In the genomic region with DNA sequence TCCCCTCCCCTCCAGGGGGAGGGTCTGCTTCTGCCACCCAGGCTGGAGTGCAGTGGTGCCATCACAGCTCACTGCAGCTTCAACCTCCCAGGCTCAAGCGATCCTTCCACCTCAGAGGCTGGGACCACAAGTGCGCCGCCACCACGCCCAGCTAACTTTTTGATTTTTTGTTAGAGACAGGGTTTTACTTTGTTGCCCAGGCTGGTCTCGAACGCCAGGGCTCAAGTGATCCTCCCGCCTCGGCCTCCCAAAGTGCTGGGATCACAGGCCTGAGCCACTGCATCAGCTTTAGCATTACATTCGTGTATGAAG, we compare ENCODE assay signal across 10 cellular contexts. TPM values are rescaled to one million over a fixed set of nuclear protein-coding genes. Genes with fewer than 3 reads are reported as not detected.
A peak's percentile ranks its signal among the peaks of the same experiment; 100 is the strongest.
DNase-seq lines count a peak whose midpoint lies in the region; ATAC-seq and TF ChIP-seq lines count a peak whose summit lies in the region.
"Not testable (repeated sequence)": the region's sequence is repeated elsewhere in the genome, so short reads cannot be mapped to it uniquely, and the experiment has no call there.
"Had no signal": no experiment of that assay in that cellular context is flagged by ENCODE, and none has a peak within 500 bp of the region (broad histone marks: within the 10 kb centered on the region; RNA-seq: fewer than 3 reads in every experiment).

No MANE protein-coding gene starts in this region.

- TF ChIP-seq CTCF in CD4-positive, alpha-beta T cell (IDR thresholded peaks at IDR 0.05); MM.1S (IDR thresholded peaks at IDR 0.05; ENCODE audit: low read length); WERI-Rb-1 (IDR thresholded peaks at IDR 0.05; ENCODE audit: low read depth, low read length); esophagus muscularis mucosa (IDR thresholded peaks at IDR 0.05); thoracic aorta (IDR thresholded peaks at IDR 0.05): not testable (repeated sequence)

- not testable (repeated sequence) for H3K36me3 ChIP-seq in MM.1S (replicated peaks; ENCODE audit: insufficient read depth, low read length); WERI-Rb-1; esophagus muscularis mucosa; thoracic aorta

- not testable (repeated sequence) for TF ChIP-seq EP300 in esophagus muscularis mucosa (IDR thresholded peaks at IDR 0.05)

- POLR2A ChIA-PET in CD4-positive, alpha-beta T cell (lab: Charles Lee): interaction anchor here (0.7 to 3.1 kb wide), 5 partner anchors 10 to 518 kb away, joined by 3 to 11 read pairs (median 6); no protein-coding TSS in a partner anchor

- H3F3A ChIP-seq in MM.1S (ENCODE audit: insufficient read depth, low read length): not testable (repeated sequence)

- H3K4me2 ChIP-seq in MM.1S (ENCODE audit: low read depth, low read length): not testable (repeated sequence)

- peak overlapping the region; percentile 83 for H3K27ac Mint-ChIP-seq in CD4-positive, alpha-beta T cell
- peak overlapping the region; percentile 46 for H3K27ac Mint-ChIP-seq in activated naive CD8-positive, alpha-beta T cell treated with anti-CD3 and anti-CD28 coated beads, Interleukin-2, amount 50 U/mL, for 24 hours
- peak overlapping the region; percentile 74 for H3K27ac Mint-ChIP-seq in memory B cell

- H3K4me1 ChIP-seq in MM.1S (ENCODE audit: low read length): not testable (repeated sequence)
- H3K4me1 ChIP-seq in esophagus muscularis mucosa (peaks cover 23 to 57% (median 45%) of the 10 kb centered on the region in 4 donors), thoracic aorta (ENCODE audit: control insufficient read depth in 1 of 2, low read depth in 2 of 2) (peaks cover 12 to 24% of the 10 kb centered on the region in 2 donors)

- not testable (repeated sequence) for H3K9ac ChIP-seq in MM.1S (ENCODE audit: low read length)

- H3K27me3 ChIP-seq in CD4-positive, alpha-beta T cell (ENCODE audit: control insufficient read depth, insufficient read depth, low read length); MM.1S (replicated peaks; ENCODE audit: insufficient read depth, low read length); WERI-Rb-1 (ENCODE audit: insufficient read depth, low read depth, severe bottlenecking); esophagus muscularis mucosa; thoracic aorta (replicated peaks; ENCODE audit: insufficient read depth): not testable (repeated sequence)

- not testable (repeated sequence) for H3K9me3 ChIP-seq in CD4-positive, alpha-beta T cell (ENCODE audit: control insufficient read depth, low read length); MM.1S (replicated peaks; ENCODE audit: insufficient read depth, low read length); WERI-Rb-1 (ENCODE audit: severe bottlenecking); esophagus muscularis mucosa; thoracic aorta

- not testable (repeated sequence) for H3K27ac ChIP-seq in CD4-positive, alpha-beta T cell (ENCODE audit: low read depth, low read length); MM.1S (ENCODE audit: low read length)
- H3K27ac ChIP-seq in WERI-Rb-1 (peak overlapping the region; percentile 54), esophagus muscularis mucosa (replicated peaks in 1 of 4) (peak overlapping the region; percentile 89 to 95 (median 93)), thoracic aorta (peak overlapping the region; percentile 43 to 78)

- 0 out of 2 replicates have a peak overlapping the region, but pooled peaks have one; percentile 8 for H2AFZ ChIP-seq in MM.1S (ENCODE audit: low read length)

- not testable (repeated sequence) for ATAC-seq in CD4-positive, alpha-beta T cell (ENCODE audit: poor library complexity); activated naive CD8-positive, alpha-beta T cell treated with anti-CD3 and anti-CD28 coated beads, Interleukin-2, amount 50 U/mL, for 24 hours; memory B cell (ENCODE audit: low read depth); thoracic aorta (ENCODE audit: insufficient number of reproducible peaks, low FRiP score, low read depth)

- intact Hi-C loops in CD4-positive, alpha-beta T cell (cut with DNase I, micrococcal nuclease): loop anchor here (5.0 to 10.0 kb wide), 3 partner anchors 222 to 608 kb away; partner anchors contain the start of gene OR2A14 (in 1 of the 2)
- intact Hi-C loops in esophagus muscularis mucosa (cut with DNase I): loop anchor here (10.0 kb wide), 1 partner anchor 122 kb away; no protein-coding TSS in a partner anchor
- intact Hi-C loops in posterior vena cava (cut with DNase I): not testable (repeated sequence)

- H3K4me3 Mint-ChIP-seq in CD4-positive, alpha-beta T cell: peak overlapping the region; percentile 72
- peak overlapping the region; percentile 29 for H3K4me3 Mint-ChIP-seq in activated naive CD8-positive, alpha-beta T cell treated with anti-CD3 and anti-CD28 coated beads, Interleukin-2, amount 50 U/mL, for 24 hours
- peak overlapping the region; percentile 64 for H3K4me3 Mint-ChIP-seq in memory B cell

- peaks cover 31% of the 10 kb centered on the region for H3K79me2 ChIP-seq in MM.1S (ENCODE audit: low read length)

- H3K9me2 ChIP-seq in MM.1S (replicated peaks; ENCODE audit: insufficient read depth, low read length): not testable (repeated sequence)

- H4K20me1 ChIP-seq in MM.1S (ENCODE audit: insufficient read depth, low read length): not testable (repeated sequence)

- H3K36me3 Mint-ChIP-seq in CD4-positive, alpha-beta T cell (ENCODE audit: low read depth); activated naive CD8-positive, alpha-beta T cell treated with anti-CD3 and anti-CD28 coated beads, Interleukin-2, amount 50 U/mL, for 24 hours (ENCODE audit: low read depth); memory B cell: not testable (repeated sequence)

- H3K9me3 Mint-ChIP-seq in CD4-positive, alpha-beta T cell; activated naive CD8-positive, alpha-beta T cell treated with anti-CD3 and anti-CD28 coated beads, Interleukin-2, amount 50 U/mL, for 24 hours; memory B cell: not testable (repeated sequence)

- not testable (repeated sequence) for H3K4me3 ChIP-seq in MM.1S (ENCODE audit: low read length); WERI-Rb-1 (ENCODE audit: low read depth, low read length); esophagus muscularis mucosa; thoracic aorta

- DNase-seq in CD4-positive, alpha-beta T cell; MM.1S; WERI-Rb-1; activated naive CD8-positive, alpha-beta T cell treated with anti-CD3 and anti-CD28 coated beads, Interleukin-2, amount 50 U/mL, for 24 hours; esophagus muscularis mucosa (ENCODE audit: extremely low spot score); memory B cell (ENCODE audit: low spot score in 2 of 2); thoracic aorta (ENCODE audit: low spot score): not testable (repeated sequence)
- DNase-seq in posterior vena cava (ENCODE audit: low spot score): peak; percentile 67

- H3K27me3 Mint-ChIP-seq in CD4-positive, alpha-beta T cell; activated naive CD8-positive, alpha-beta T cell treated with anti-CD3 and anti-CD28 coated beads, Interleukin-2, amount 50 U/mL, for 24 hours; memory B cell: not testable (repeated sequence)

- TF ChIP-seq POLR2A in esophagus muscularis mucosa (IDR thresholded peaks at IDR 0.05; ENCODE audit: low read depth): not testable (repeated sequence)

- WGBS in esophagus muscularis mucosa: 92% methylated on average over 9 of the region's 9 CpGs

- H3K4me1 Mint-ChIP-seq in CD4-positive, alpha-beta T cell (ENCODE audit: low read depth): peaks cover 38% of the 10 kb centered on the region
- H3K4me1 Mint-ChIP-seq in activated naive CD8-positive, alpha-beta T cell treated with anti-CD3 and anti-CD28 coated beads, Interleukin-2, amount 50 U/mL, for 24 hours: peaks cover 33% of the 10 kb centered on the region
- H3K4me1 Mint-ChIP-seq in memory B cell: not testable (repeated sequence)

- CTCF ChIA-PET in CD4-positive, alpha-beta T cell (lab: Charles Lee): interaction anchor here (1.5 to 2.6 kb wide), 3 partner anchors 10 to 12 kb away, joined by 3 to 12 read pairs (median 4); no protein-coding TSS in a partner anchor

RNA-seq across cellular contexts. Expression of gene TCAF1, which starts 0.6 kb away (rescaled TPM):
- 1 to 10 TPM; 7.7 to 8.6 TPM for total RNA-seq in CD4-positive, alpha-beta T cell
- 10 to 100 TPM; 38.2 to 62.7 (median 52.4) TPM for total RNA-seq in esophagus muscularis mucosa
- total RNA-seq in posterior vena cava: 10 to 100 TPM; 33.9 to 36.1 TPM
- total RNA-seq in thoracic aorta: 10 to 100 TPM; 28.4 to 28.6 TPM

RNA-seq across cellular contexts. Expression of gene OR2F2, which starts 32.5 kb away (rescaled TPM):
- not detected for total RNA-seq in CD4-positive, alpha-beta T cell
- total RNA-seq in esophagus muscularis mucosa: not detected
- total RNA-seq in posterior vena cava: not detected
- not detected for total RNA-seq in thoracic aorta
- total RNA-seq: Right ventricle myocardium superior, sciatic nerve had no signal

RNA-seq across cellular contexts. Expression of gene OR2F1, which starts 52.1 kb away (rescaled TPM):
- not detected for total RNA-seq in CD4-positive, alpha-beta T cell
- total RNA-seq in esophagus muscularis mucosa (not detected), posterior vena cava (not detected), thoracic aorta (not detected)
- total RNA-seq: Right ventricle myocardium superior, sciatic nerve had no signal
